ENCODE assay signal across 10 cellular contexts in the genomic region with DNA sequence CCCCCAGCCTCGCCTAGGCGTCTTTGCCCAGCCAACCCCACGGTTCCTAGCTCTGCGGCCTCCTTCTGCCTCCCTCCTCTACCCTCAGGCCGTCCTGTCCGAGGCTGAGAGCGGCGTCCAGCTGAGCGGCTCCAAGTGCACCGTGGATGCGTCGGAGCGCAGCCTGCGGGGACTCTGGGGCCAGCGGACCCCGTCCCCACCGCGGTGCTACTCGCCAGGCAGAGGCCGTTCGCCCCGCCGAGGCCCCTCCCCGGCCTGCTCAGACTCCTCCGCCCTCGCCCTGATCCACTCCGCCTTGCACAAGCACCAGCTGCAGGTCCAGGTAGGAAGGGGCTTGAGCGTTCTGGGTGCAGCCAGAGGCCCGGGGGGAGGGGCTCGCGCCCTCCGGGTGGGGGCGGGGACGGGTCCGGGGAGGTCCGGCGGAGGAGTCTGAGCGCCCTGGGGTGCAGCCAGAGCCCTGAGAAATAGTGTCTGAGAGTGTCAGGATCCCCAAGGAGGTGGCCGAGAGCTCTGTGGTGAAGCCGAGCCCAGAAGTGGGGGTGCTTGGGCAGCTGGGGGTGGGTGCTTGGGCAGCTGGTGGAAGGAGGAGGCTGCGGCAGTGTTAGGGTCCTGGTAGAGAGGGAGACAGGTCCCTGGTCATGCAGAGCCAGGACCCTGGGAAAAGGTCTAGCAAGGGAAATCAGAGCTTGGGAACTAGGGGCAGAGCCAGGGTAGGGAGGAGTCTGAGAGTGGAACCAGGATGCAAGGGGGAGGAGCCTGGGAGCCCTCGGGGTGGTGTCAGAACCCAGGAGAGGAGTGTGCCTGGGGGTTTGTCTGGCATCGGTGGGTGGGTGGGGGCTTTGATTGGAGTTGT. TPM values are rescaled to one million over a fixed set of nuclear protein-coding genes. Genes with fewer than 3 reads are reported as not detected.
DNase-seq lines count a peak whose midpoint lies in the region; ATAC-seq and TF ChIP-seq lines count a peak whose summit lies in the region.
"Had no signal": no experiment of that assay in that cellular context is flagged by ENCODE, and none has a peak within 500 bp of the region (broad histone marks: within the 10 kb centered on the region; RNA-seq: fewer than 3 reads in every experiment).

No MANE protein-coding gene starts in this region.

- no peak for ATAC-seq in activated CD4-positive, alpha-beta T cell treated with anti-CD3 and anti-CD28 coated beads for 36 hours
- ATAC-seq in HG02763 (IDR thresholded peaks at IDR 0.05; ENCODE audit: unreplicated experiment) = no peak
- ATAC-seq in sciatic nerve = no peak

- H3K27ac Mint-ChIP-seq in activated CD4-positive, alpha-beta T cell treated with anti-CD3 and anti-CD28 coated beads for 36 hours = no peak overlapping the region

- peaks cover 13% of the 10 kb centered on the region for H3K4me1 Mint-ChIP-seq in activated CD4-positive, alpha-beta T cell treated with anti-CD3 and anti-CD28 coated beads for 36 hours

- peak; percentile 35 for DNase-seq in activated CD4-positive, alpha-beta T cell treated with anti-CD3 and anti-CD28 coated beads for 36 hours
- DNase-seq in activated CD4-positive, alpha-beta T cell treated with anti-CD3 and anti-CD28 coated beads, Interleukin-2, amount 50 U/mL, for 1 hour = no peak
- DNase-seq in cerebellar cortex (ENCODE audit: low spot score) (peak; percentile 36), kidney epithelial cell (ENCODE audit: low read depth) (no peak), suprapubic skin (ENCODE audit: low spot score in 2 of 2) (no peak), sciatic nerve (ENCODE audit: low spot score) (no peak), germinal center (ENCODE audit: low spot score) (no peak)
- DNase-seq: activated CD4-positive, CD25-positive, alpha-beta regulatory T cell had no signal

- POLR2A ChIA-PET in activated CD4-positive, alpha-beta T cell treated with anti-CD3 and anti-CD28 coated beads for 36 hours (lab: Charles Lee) = interaction anchor here (1.1 kb wide), 1 partner anchor 91 kb away, joined by 3 read pairs; no protein-coding TSS in a partner anchor

- no peaks in the 10 kb centered on the region for H3K9me3 Mint-ChIP-seq in activated CD4-positive, alpha-beta T cell treated with anti-CD3 and anti-CD28 coated beads for 36 hours (ENCODE audit: low read depth)

- H3K27ac ChIP-seq in suprapubic skin = no peak overlapping the region
- H3K27ac ChIP-seq: epithelial cell of prostate had no signal

- H3K4me3 Mint-ChIP-seq in activated CD4-positive, alpha-beta T cell treated with anti-CD3 and anti-CD28 coated beads for 36 hours = peak overlapping the region; percentile 43

- H3K9me3 ChIP-seq in suprapubic skin = no peaks in the 10 kb centered on the region

- WGBS in suprapubic skin = 23% methylated on average over 13 of the region's 43 CpGs

- H3K27me3 Mint-ChIP-seq in activated CD4-positive, alpha-beta T cell treated with anti-CD3 and anti-CD28 coated beads for 36 hours = peaks cover 3% of the 10 kb centered on the region

- CTCF ChIA-PET in activated CD4-positive, alpha-beta T cell treated with anti-CD3 and anti-CD28 coated beads for 36 hours (lab: Charles Lee) = interaction anchor here (1.5 kb wide), 1 partner anchor 68 kb away, joined by 5 read pairs; no protein-coding TSS in a partner anchor

- no peak for TF ChIP-seq CTCF in kidney epithelial cell (IDR thresholded peaks at IDR 0.05; ENCODE audit: insufficient read depth, low read length, poor library complexity, severe bottlenecking)
- no peak for TF ChIP-seq CTCF in suprapubic skin (IDR thresholded peaks at IDR 0.05)

- H3K4me1 ChIP-seq in suprapubic skin = peaks cover 26% of the 10 kb centered on the region

- no peak for TF ChIP-seq POLR2A in suprapubic skin (IDR thresholded peaks at IDR 0.05)

- H3K36me3 ChIP-seq in kidney epithelial cell (ENCODE audit: control insufficient read depth, insufficient read depth, low read length) = no peaks in the 10 kb centered on the region
- no peaks in the 10 kb centered on the region for H3K36me3 ChIP-seq in suprapubic skin

- no peak for TF ChIP-seq EP300 in suprapubic skin (IDR thresholded peaks at IDR 0.05)

- H3K36me3 Mint-ChIP-seq in activated CD4-positive, alpha-beta T cell treated with anti-CD3 and anti-CD28 coated beads for 36 hours (ENCODE audit: low read depth) = no peaks in the 10 kb centered on the region

- intact Hi-C loops in activated CD4-positive, alpha-beta T cell treated with anti-CD3 and anti-CD28 coated beads for 36 hours (cut with DNase I, micrococcal nuclease) = no loop called here
- intact Hi-C loops in sciatic nerve (cut with DNase I) = no loop called here

- H3K4me3 ChIP-seq in kidney epithelial cell (ENCODE audit: low read depth, low read length) (peak overlapping the region; percentile 29), suprapubic skin (peak overlapping the region; percentile 40)

- H3K27me3 ChIP-seq in kidney epithelial cell (ENCODE audit: control insufficient read depth, insufficient read depth, low read length) (peaks cover 4% of the 10 kb centered on the region), suprapubic skin (peaks cover 14% of the 10 kb centered on the region)

RNA-seq across cellular contexts. Expression of gene NBPF3, which starts 3.2 kb away (rescaled TPM):
- total RNA-seq in activated CD4-positive, alpha-beta T cell treated with anti-CD3 and anti-CD28 coated beads for 36 hours = 1 to 10 TPM; 8.5 to 9.9 TPM
- total RNA-seq in kidney epithelial cell (10.2 and 12.2 TPM in 2 replicates), suprapubic skin (10 to 100 TPM in 2 of 4 donors, 1 to 10 TPM in 2; 8.2 to 12.0 (median 9.2) TPM), sciatic nerve (4.7 TPM)

Comparison
In these comparisons a context has a peak if more than half of its experiments do, and no peak if none do; other contexts are left out.
1. DNase-seq: peak in activated CD4-positive, alpha-beta T cell treated with anti-CD3 and anti-CD28 coated beads for 36 hours (single experiment) and cerebellar cortex (single experiment); none in activated CD4-positive, alpha-beta T cell treated with anti-CD3 and anti-CD28 coated beads, Interleukin-2, amount 50 U/mL, for 1 hour (single experiment), kidney epithelial cell (single experiment), suprapubic skin (0 of 2), sciatic nerve (single experiment) and germinal center (single experiment).